Comparison of ENCODE assay signal across 19 cellular contexts in the genomic region with DNA sequence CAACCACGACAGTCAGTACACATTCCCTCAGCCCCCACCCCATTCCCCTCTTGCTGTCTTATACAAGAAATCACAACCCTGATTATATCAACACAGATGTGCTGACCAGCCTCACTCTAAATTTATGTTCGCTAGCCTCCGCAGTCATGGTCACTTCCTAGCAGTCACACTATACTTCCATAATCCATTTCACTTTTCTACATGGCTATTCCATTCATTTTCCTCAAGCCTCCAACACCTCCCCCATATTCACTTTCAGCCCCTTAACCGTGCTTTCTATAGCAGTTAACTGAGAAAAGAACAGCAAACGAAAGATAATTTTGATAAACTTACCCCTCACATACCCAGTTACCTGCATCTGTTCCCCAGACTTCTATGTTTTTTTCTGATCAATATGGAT. TPM values are rescaled to one million over a fixed set of nuclear protein-coding genes. Genes with fewer than 3 reads are reported as not detected.
DNase-seq lines count a peak whose midpoint lies in the region; ATAC-seq, FAIRE-seq and TF ChIP-seq lines count a peak whose summit lies in the region.
"Had no signal": no experiment of that assay in that cellular context is flagged by ENCODE, and none has a peak within 500 bp of the region (broad histone marks: within the 10 kb centered on the region; RNA-seq: fewer than 3 reads in every experiment).

No MANE protein-coding gene starts in this region.

- no peaks in the 10 kb centered on the region for H3K27me3 Mint-ChIP-seq in CD4-positive, alpha-beta T cell
- H3K27me3 Mint-ChIP-seq in natural killer cell treated with Interleukin-12 subunit alpha and Interleukin-12 subunit beta and Interleukin-15 and Interleukin-18, amount 100 ng/mL, for 72 hours: no peaks in the 10 kb centered on the region
- H3K27me3 Mint-ChIP-seq in neural progenitor cell (ENCODE audit: insufficient read depth, low read depth): peaks cover 4% of the 10 kb centered on the region

- peaks cover 93% of the 10 kb centered on the region for H3K4me1 Mint-ChIP-seq in CD4-positive, alpha-beta T cell (ENCODE audit: low read depth)
- peaks cover 53 to 69% of the 10 kb centered on the region in 2 donors for H3K4me1 Mint-ChIP-seq in natural killer cell treated with Interleukin-12 subunit alpha and Interleukin-12 subunit beta and Interleukin-15 and Interleukin-18, amount 100 ng/mL, for 72 hours (ENCODE audit: low read depth in 2 of 2)
- peaks cover 31% of the 10 kb centered on the region for H3K4me1 Mint-ChIP-seq in neural progenitor cell

- in situ Hi-C loops in K562 (cut with MboI): no loop called here

- TF ChIP-seq POLR2A in GM12892 (IDR thresholded peaks at IDR 0.05; ENCODE audit: low read depth, low read length) (no peak), K562 (conservative IDR thresholded peaks at IDR 0.05) (no peak)

- H3K79me2 ChIP-seq in K562 (ENCODE audit: control insufficient read depth, insufficient read depth, low read length) (peaks cover 99% of the 10 kb centered on the region), neural progenitor cell (ENCODE audit: low read depth) (peaks cover 100% of the 10 kb centered on the region)

- peak; percentile 70 for FAIRE-seq in GM12892 (lab: Jason Lieb, UNC)
- no peak for FAIRE-seq in K562 (lab: Jason Lieb, UNC)
- FAIRE-seq: G401.6 had no signal

- H2AFZ ChIP-seq in K562 (ENCODE audit: low read depth, low read length) (no peak overlapping the region), neural progenitor cell (replicated peaks) (no peak overlapping the region)

- H3K9ac ChIP-seq in K562 (ENCODE audit: insufficient read depth in 1 of 2, low read depth in 2 of 2, low read length in 2 of 2): no peak overlapping the region
- H3K9ac ChIP-seq in neural progenitor cell: no peak overlapping the region

- H3K27me3 ChIP-seq in CD4-positive, alpha-beta T cell (ENCODE audit: control insufficient read depth, insufficient read depth, low read length): no peaks in the 10 kb centered on the region
- H3K27me3 ChIP-seq in K562 (ENCODE audit: control insufficient read depth in 2 of 2, insufficient read depth in 2 of 2, low read length in 2 of 2) (no peaks in the 10 kb centered on the region), neural progenitor cell (no peaks in the 10 kb centered on the region)
- H3K27me3 ChIP-seq: colonic mucosa, sigmoid colon had no signal

- peaks cover 10 to 32% of the 10 kb centered on the region in 2 experiments for H3K4me1 ChIP-seq in K562 (replicated peaks in 1 of 2; ENCODE audit: control insufficient read depth in 2 of 2, insufficient read depth in 2 of 2, low read length in 2 of 2)
- peaks cover 24% of the 10 kb centered on the region for H3K4me1 ChIP-seq in neural progenitor cell

- no peak overlapping the region for H3K27ac ChIP-seq in CD4-positive, alpha-beta T cell (ENCODE audit: low read depth, low read length)
- H3K27ac ChIP-seq in K562 (ENCODE audit: extremely low read depth, low read depth, low read length) (peak overlapping the region; percentile 31; the same call in 1 of the 3 replicates), neural progenitor cell (no peak overlapping the region)
- H3K27ac ChIP-seq: colonic mucosa, VCaP had no signal

- TF ChIP-seq RAD21 in K562 (CRISPR knock-in tag; conservative IDR thresholded peaks at IDR 0.05 in 1 of 2, IDR thresholded peaks at IDR 0.05 in 1 of 2): no peak

- CTCF ChIA-PET in CD4-positive, alpha-beta T cell (lab: Charles Lee): no interaction called here
- CTCF ChIA-PET in K562 (lab: Yijun Ruan, JAX; ENCODE audit: low intra/inter-chr PET ratio): no interaction called here

- no TSS peak for BruUV-seq in K562 (replicated peaks; lab: Mats Ljungman, UMichigan)

- ATAC-seq in CD4-positive, alpha-beta T cell (ENCODE audit: poor library complexity): no peak
- ATAC-seq in K562: peak; percentile 3; the same call in 1 of the 3 replicates
- ATAC-seq in natural killer cell treated with Interleukin-12 subunit alpha and Interleukin-12 subunit beta and Interleukin-15 and Interleukin-18, amount 100 ng/mL, for 72 hours: no peak
- ATAC-seq: HCT116 had no signal

- H4K20me1 ChIP-seq in K562 (replicated peaks; ENCODE audit: control insufficient read depth, insufficient read depth, low read length) (peaks cover 36% of the 10 kb centered on the region), neural progenitor cell (ENCODE audit: low read depth) (peaks cover 100% of the 10 kb centered on the region)

- peaks cover 31% of the 10 kb centered on the region for H3K36me3 ChIP-seq in K562 (ENCODE audit: control insufficient read depth, insufficient read depth, low read length)
- H3K36me3 ChIP-seq in neural progenitor cell: peaks cover 12% of the 10 kb centered on the region
- H3K36me3 ChIP-seq: colonic mucosa, sigmoid colon had no signal

- no peak for TF ChIP-seq CTCF in CD4-positive, alpha-beta T cell (IDR thresholded peaks at IDR 0.05)
- TF ChIP-seq CTCF in K562 (IDR thresholded peaks at IDR 0.05 in 2 of 3, conservative IDR thresholded peaks at IDR 0.05 in 1 of 3; ENCODE audit: insufficient read depth in 2 of 3, low read depth in 1 of 3, low read length in 3 of 3) (no peak), neural progenitor cell (IDR thresholded peaks at IDR 0.05) (no peak)

- H3K4me3 ChIP-seq in K562 (no peak overlapping the region), neural progenitor cell (no peak overlapping the region)
- H3K4me3 ChIP-seq: colonic mucosa, sigmoid colon had no signal

- WGBS in K562 (ENCODE audit: insufficient coverage, low coverage, missing lambda C conversion rate): 46% methylated on average over 5 of the region's 5 CpGs

- no peak for TF ChIP-seq EP300 in K562 (IDR thresholded peaks at IDR 0.05; ENCODE audit: low read length)

- H3K4me2 ChIP-seq in K562 (ENCODE audit: insufficient read depth, low read length) (no peak overlapping the region), neural progenitor cell (no peak overlapping the region)

- peaks cover 16% of the 10 kb centered on the region for H3F3A ChIP-seq in neural progenitor cell (ENCODE audit: low read depth)

- DNase-seq in CD4-positive, alpha-beta T cell: no peak
- DNase-seq in GM12892 (ENCODE audit: insufficient read length): no peak
- DNase-seq in K562 (ENCODE audit: extremely low read depth in 1 of 4, low spot score in 3 of 4): no peak
- no peak for DNase-seq in natural killer cell treated with Interleukin-12 subunit alpha and Interleukin-12 subunit beta and Interleukin-15 and Interleukin-18, amount 100 ng/mL, for 72 hours (ENCODE audit: low spot score)
- no peak for DNase-seq in NCI-H2196 (lab: John Stamatoyannopoulos, UW; ENCODE audit: unreplicated experiment)
- DNase-seq in posterior vena cava (ENCODE audit: low spot score): no peak
- DNase-seq in neural progenitor cell (ENCODE audit: low spot score): no peak
- DNase-seq: activated effector memory CD4-positive, alpha-beta T cell treated with anti-CD3 and anti-CD28 coated beads, Interleukin-2, amount 50 U/mL, for 16 hours; aorta; colonic mucosa; mesendoderm; NCI-H1105 treated with DMSO at 0.1 percent for 48 hours; NCI-H2107; NCI-H526 treated with DMSO at 0.1 percent for 48 hours; Right ventricle myocardium superior; sigmoid colon had no signal

- POLR2A ChIA-PET in CD4-positive, alpha-beta T cell (lab: Charles Lee): no interaction called here
- POLR2A ChIA-PET in K562 (lab: Yijun Ruan, JAX): interaction anchor here (1.1 kb wide), 1 partner anchor 9 kb away, joined by 3 read pairs; no protein-coding TSS in a partner anchor

- no peaks in the 10 kb centered on the region for H3K9me3 Mint-ChIP-seq in CD4-positive, alpha-beta T cell
- H3K9me3 Mint-ChIP-seq in natural killer cell treated with Interleukin-12 subunit alpha and Interleukin-12 subunit beta and Interleukin-15 and Interleukin-18, amount 100 ng/mL, for 72 hours: no peaks in the 10 kb centered on the region
- no peaks in the 10 kb centered on the region for H3K9me3 Mint-ChIP-seq in neural progenitor cell

- peaks cover 56% of the 10 kb centered on the region for H3K36me3 Mint-ChIP-seq in CD4-positive, alpha-beta T cell (ENCODE audit: low read depth)
- peaks cover 22% of the 10 kb centered on the region for H3K36me3 Mint-ChIP-seq in natural killer cell treated with Interleukin-12 subunit alpha and Interleukin-12 subunit beta and Interleukin-15 and Interleukin-18, amount 100 ng/mL, for 72 hours
- H3K36me3 Mint-ChIP-seq in neural progenitor cell: peaks cover 33% of the 10 kb centered on the region

- intact Hi-C loops in CD4-positive, alpha-beta T cell (cut with DNase I, micrococcal nuclease): no loop called here
- intact Hi-C loops in K562 (cut with micrococcal nuclease) (no loop called here), posterior vena cava (cut with DNase I) (no loop called here)

- H3K27ac Mint-ChIP-seq in CD4-positive, alpha-beta T cell: peak overlapping the region; percentile 40
- peak overlapping the region; percentile 38 to 39 for H3K27ac Mint-ChIP-seq in natural killer cell treated with Interleukin-12 subunit alpha and Interleukin-12 subunit beta and Interleukin-15 and Interleukin-18, amount 100 ng/mL, for 72 hours
- no peak overlapping the region for H3K27ac Mint-ChIP-seq in neural progenitor cell

- H3K4me3 Mint-ChIP-seq in CD4-positive, alpha-beta T cell: peak overlapping the region; percentile 36
- peak overlapping the region; percentile 1 for H3K4me3 Mint-ChIP-seq in natural killer cell treated with Interleukin-12 subunit alpha and Interleukin-12 subunit beta and Interleukin-15 and Interleukin-18, amount 100 ng/mL, for 72 hours
- H3K4me3 Mint-ChIP-seq in neural progenitor cell: no peak overlapping the region

- H3K9me3 ChIP-seq in CD4-positive, alpha-beta T cell (ENCODE audit: control insufficient read depth, low read length): no peaks in the 10 kb centered on the region
- no peaks in the 10 kb centered on the region for H3K9me3 ChIP-seq in K562 (replicated peaks; ENCODE audit: control insufficient read depth, insufficient read depth, low read depth, low read length)
- no peaks in the 10 kb centered on the region for H3K9me3 ChIP-seq in neural progenitor cell (ENCODE audit: low read depth)
- H3K9me3 ChIP-seq: colonic mucosa, sigmoid colon had no signal

- peaks cover 2% of the 10 kb centered on the region for H3K9me1 ChIP-seq in K562 (ENCODE audit: control insufficient read depth, insufficient read depth, low read length)

RNA-seq across cellular contexts. Expression of gene LSM14A, which starts 8.4 kb away (rescaled TPM):
- total RNA-seq in CD4-positive, alpha-beta T cell: 100 to 1,000 TPM; 210 to 217 TPM
- 85.6 TPM for polyA plus RNA-seq in GM12892 (2012; ENCODE audit: missing spikeins)
- total RNA-seq in K562 (2011; cell fraction: chromatin; rRNA removed; ENCODE audit: low replicate concordance): 64.2 and 98.3 TPM in 2 replicates
- 52.0 and 54.5 TPM in 2 replicates for total RNA-seq in K562 (2011; cell fraction: nucleolus; rRNA removed)
- total RNA-seq in K562 (2011; cell fraction: nucleoplasm; rRNA removed): 63.2 and 73.9 TPM in 2 replicates
- total RNA-seq in K562 (2014; rRNA removed) (95.1 and 111 TPM in 2 replicates), K562 (2014; rRNA removed; fragmentation: Illumina TruSeq; extraction: Trizol) (86.6 and 88.2 TPM in 2 replicates), K562 (2015; rRNA removed; fragmentation: Illumina TruSeq; extraction: Trizol) (90.7 and 93.9 TPM in 2 replicates), K562 (2021) (78.5 and 95.2 TPM in 2 replicates), posterior vena cava (100 to 1,000 TPM in 1 of 2 donors, 10 to 100 TPM in 1; 93.2 to 109 TPM), neural progenitor cell (ENCODE audit: low replicate concordance) (152 and 157 TPM in 2 replicates)
- polyA plus RNA-seq in K562 (2011; rRNA removed) (118 and 129 TPM in 2 replicates), K562 (2014; fragmentation: Illumina TruSeq; extraction: Trizol) (95.7 and 105 TPM in 2 replicates), K562 (2014; fragmentation: Nextera tagmentation; extraction: Ambion mirVana) (10 to 100 TPM; 19.5 to 25.7 TPM), K562 (2014; rRNA removed) (150 and 179 TPM in 2 replicates)
- 116 and 133 TPM in 2 replicates for polyA plus RNA-seq in K562 (2011; cell fraction: cytosol; rRNA removed)
- polyA plus RNA-seq in K562 (2011; cell fraction: nucleus; rRNA removed): 41.7 and 49.3 TPM in 2 replicates
- 90.9 and 131 TPM in 2 replicates for polyA plus RNA-seq in K562 (2012)
- 160 and 181 TPM in 2 replicates for polyA minus RNA-seq in K562 (2011; rRNA and poly(A)+ RNA removed)
- 57.2 and 71.0 TPM in 2 replicates for polyA minus RNA-seq in K562 (2011; cell fraction: cytosol; rRNA and poly(A)+ RNA removed)
- 53.3 and 75.0 TPM in 2 replicates for polyA minus RNA-seq in K562 (2011; cell fraction: nucleus; rRNA and poly(A)+ RNA removed)
- 100 to 1,000 TPM; 119 to 135 TPM for total RNA-seq in natural killer cell treated with Interleukin-12 subunit alpha and Interleukin-12 subunit beta and Interleukin-15 and Interleukin-18, amount 100 ng/mL, for 72 hours
